Comparison of ENCODE assay signal across 19 cellular contexts in genomic region chr6:125923371-125923877, GRCh38. TPM values are rescaled to one million over a fixed set of nuclear protein-coding genes. Genes with fewer than 3 reads are reported as not detected.
DNase-seq lines count a peak whose midpoint lies in the region; ATAC-seq, FAIRE-seq and TF ChIP-seq lines count a peak whose summit lies in the region.
"Had no signal": no experiment of that assay in that cellular context is flagged by ENCODE, and none has a peak within 500 bp of the region (broad histone marks: within the 10 kb centered on the region; RNA-seq: fewer than 3 reads in every experiment).

No MANE protein-coding gene starts in this region.

- H3K27ac Mint-ChIP-seq in CD8-positive, alpha-beta memory T cell = peak overlapping the region in 4 of 8 donors; percentile 2 to 52 (median 13)
- peak overlapping the region; percentile 71 for H3K27ac Mint-ChIP-seq in activated naive CD8-positive, alpha-beta T cell treated with anti-CD3 and anti-CD28 coated beads, Interleukin-2, amount 10 ng/mL, durations not matched to agents 7 days and 5 days
- H3K27ac Mint-ChIP-seq: activated naive CD4-positive, alpha-beta T cell treated with anti-CD3 and anti-CD28 coated beads for 36 hours had no signal

- no peak for TF ChIP-seq CTCF in kidney (IDR thresholded peaks at IDR 0.05; ENCODE audit: borderline replicate concordance, extremely low read depth, insufficient read depth)

- ATAC-seq in activated naive CD8-positive, alpha-beta T cell treated with anti-CD3 and anti-CD28 coated beads, Interleukin-2, amount 10 ng/mL, durations not matched to agents 7 days and 5 days (ENCODE audit: low read depth) = no peak
- no peak for ATAC-seq in GM21786 (IDR thresholded peaks at IDR 0.05; ENCODE audit: unreplicated experiment)

- H3K9me3 Mint-ChIP-seq in CD8-positive, alpha-beta memory T cell = no peaks in the 10 kb centered on the region
- H3K9me3 Mint-ChIP-seq in activated naive CD8-positive, alpha-beta T cell treated with anti-CD3 and anti-CD28 coated beads, Interleukin-2, amount 10 ng/mL, durations not matched to agents 7 days and 5 days = no peaks in the 10 kb centered on the region
- H3K9me3 Mint-ChIP-seq: activated naive CD4-positive, alpha-beta T cell treated with anti-CD3 and anti-CD28 coated beads for 36 hours; naive B cell had no signal

- FAIRE-seq in kidney (lab: Jason Lieb, UNC) = no peak
- FAIRE-seq: H1 had no signal

- H3K27me3 Mint-ChIP-seq in CD8-positive, alpha-beta memory T cell = no peaks in the 10 kb centered on the region
- H3K27me3 Mint-ChIP-seq in activated naive CD8-positive, alpha-beta T cell treated with anti-CD3 and anti-CD28 coated beads, Interleukin-2, amount 10 ng/mL, durations not matched to agents 7 days and 5 days = no peaks in the 10 kb centered on the region
- H3K27me3 Mint-ChIP-seq: naive B cell had no signal

- POLR2A ChIA-PET in CD8-positive, alpha-beta memory T cell (lab: Charles Lee) = no interaction called here
- POLR2A ChIA-PET in activated naive CD8-positive, alpha-beta T cell treated with anti-CD3 and anti-CD28 coated beads, Interleukin-2, amount 10 ng/mL, durations not matched to agents 7 days and 5 days (lab: Charles Lee) = interaction anchor here (1.2 to 1.5 kb wide), 2 partner anchors 9 to 133 kb away, joined by 3 read pairs; partner anchors contain the start of gene NCOA7

- DNase-seq in CD8-positive, alpha-beta memory T cell = no peak
- DNase-seq in activated naive CD8-positive, alpha-beta T cell treated with anti-CD3 and anti-CD28 coated beads, Interleukin-2, amount 10 ng/mL, durations not matched to agents 7 days and 5 days = no peak
- no peak for DNase-seq in kidney
- DNase-seq in NCI-H226 = no peak
- no peak for DNase-seq in posterior cingulate gyrus
- DNase-seq: activated CD4-positive, alpha-beta T cell treated with anti-CD3 and anti-CD28 coated beads, Interleukin-2, amount 50 U/mL, for 48 hours; central memory CD4-positive, alpha-beta T cell; DMS79 treated with DMSO at 0.1 percent for 48 hours; heart left ventricle; KG1; naive B cell; NCI-H146; NCI-H446 treated with DMSO at 0.1 percent for 48 hours; stimulated activated CD4-positive, alpha-beta T cell treated with anti-CD3 and anti-CD28 coated beads, Interleukin-2, amount 100 ng/mL, for 24 hours; stimulated activated CD8-positive, alpha-beta memory T cell treated with anti-CD3 and anti-CD28 coated beads, Interleukin-4, amount 100 ng/mL, for 48 hours had no signal

- H3K36me3 ChIP-seq in CD8-positive, alpha-beta memory T cell (ENCODE audit: insufficient read depth, low read length) = peaks cover 19% of the 10 kb centered on the region
- H3K36me3 ChIP-seq in KOPT-K1 (ENCODE audit: insufficient read depth, low read length) = peaks cover 41% of the 10 kb centered on the region
- H3K36me3 ChIP-seq in kidney (ENCODE audit: control insufficient read depth in 1 of 2, insufficient read depth in 2 of 2, low read length in 2 of 2) = peaks cover 38 to 57% of the 10 kb centered on the region in 2 donors

- H3K4me3 Mint-ChIP-seq in CD8-positive, alpha-beta memory T cell = no peak overlapping the region
- peak overlapping the region; percentile 51 for H3K4me3 Mint-ChIP-seq in activated naive CD8-positive, alpha-beta T cell treated with anti-CD3 and anti-CD28 coated beads, Interleukin-2, amount 10 ng/mL, durations not matched to agents 7 days and 5 days
- H3K4me3 Mint-ChIP-seq: activated naive CD4-positive, alpha-beta T cell treated with anti-CD3 and anti-CD28 coated beads for 36 hours; naive B cell had no signal

- no peaks in the 10 kb centered on the region for H3K9me3 ChIP-seq in CD8-positive, alpha-beta memory T cell (ENCODE audit: low read length)
- H3K9me3 ChIP-seq in KOPT-K1 (ENCODE audit: insufficient read depth, low read length, poor library complexity, severe bottlenecking) (no peaks in the 10 kb centered on the region), kidney (ENCODE audit: control insufficient read depth in 1 of 2, low read length in 2 of 2) (no peaks in the 10 kb centered on the region)
- H3K9me3 ChIP-seq: heart left ventricle had no signal

- intact Hi-C loops in kidney (cut with DNase I) = no loop called here
- intact Hi-C loops in posterior cingulate gyrus (cut with DNase I) = no loop called here

- H3K4me1 ChIP-seq in CD8-positive, alpha-beta memory T cell (ENCODE audit: insufficient read depth, low read length) = peaks cover 9% of the 10 kb centered on the region
- H3K4me1 ChIP-seq in kidney (ENCODE audit: control insufficient read depth in 1 of 2, insufficient read depth in 1 of 2, low read depth in 1 of 2, low read length in 2 of 2) = peaks cover 3 to 4% of the 10 kb centered on the region in 2 donors

- H3K27me3 ChIP-seq in CD8-positive, alpha-beta memory T cell (ENCODE audit: insufficient read depth, low read length, poor library complexity, severe bottlenecking) = no peaks in the 10 kb centered on the region
- H3K27me3 ChIP-seq: heart left ventricle had no signal

- peak overlapping the region; percentile 22 for H3K27ac ChIP-seq in CD8-positive, alpha-beta memory T cell (ENCODE audit: low read depth, low read length)
- H3K27ac ChIP-seq in KOPT-K1 (ENCODE audit: low read depth, low read length, poor library complexity, severe bottlenecking) = peak overlapping the region; percentile 73
- peak overlapping the region; percentile 38 to 59 for H3K27ac ChIP-seq in kidney (ENCODE audit: low read depth in 2 of 2, low read length in 2 of 2)

- no peak overlapping the region for H3K4me3 ChIP-seq in CD8-positive, alpha-beta memory T cell (ENCODE audit: low read length)
- H3K4me3 ChIP-seq in kidney (ENCODE audit: low read length in 2 of 2) = no peak overlapping the region
- H3K4me3 ChIP-seq: heart left ventricle had no signal

- peaks cover 11 to 17% (median 12%) of the 10 kb centered on the region in 3 donors for H3K4me1 Mint-ChIP-seq in CD8-positive, alpha-beta memory T cell
- peaks cover 42% of the 10 kb centered on the region for H3K4me1 Mint-ChIP-seq in activated naive CD8-positive, alpha-beta T cell treated with anti-CD3 and anti-CD28 coated beads, Interleukin-2, amount 10 ng/mL, durations not matched to agents 7 days and 5 days

- H3K9ac ChIP-seq in kidney (ENCODE audit: low read length in 2 of 2) = no peak overlapping the region

- H3K36me3 Mint-ChIP-seq in CD8-positive, alpha-beta memory T cell = peaks cover 10 to 84% (median 35%) of the 10 kb centered on the region in 3 donors
- peaks cover 49% of the 10 kb centered on the region for H3K36me3 Mint-ChIP-seq in activated naive CD8-positive, alpha-beta T cell treated with anti-CD3 and anti-CD28 coated beads, Interleukin-2, amount 10 ng/mL, durations not matched to agents 7 days and 5 days

- CTCF ChIA-PET in CD8-positive, alpha-beta memory T cell (lab: Charles Lee) = interaction anchor here (1.5 to 2.9 kb wide), 2 partner anchors 33 to 132 kb away, joined by 4 to 9 read pairs; partner anchors contain the start of genes HINT3 and NCOA7

RNA-seq across cellular contexts. Expression of gene HINT3, which starts 33.1 kb away (rescaled TPM):
- total RNA-seq in CD8-positive, alpha-beta memory T cell = 10 to 100 TPM; 12.1 to 12.8 TPM
- polyA plus RNA-seq in CD8-positive, alpha-beta memory T cell = 10.4 TPM
- total RNA-seq in activated naive CD8-positive, alpha-beta T cell treated with anti-CD3 and anti-CD28 coated beads, Interleukin-2, amount 10 ng/mL, durations not matched to agents 7 days and 5 days = 10 to 100 TPM; 10.6 to 10.8 TPM
- 21.4 TPM for total RNA-seq in kidney
- polyA plus RNA-seq in kidney (ENCODE audit: insufficient read depth, low read depth, low replicate concordance) = 18.9 TPM

Comparison
In these comparisons a context has a peak if more than half of its experiments do, and no peak if none do; other contexts are left out.
1. H3K27ac ChIP-seq: peak in every context shown above with its lines; median percentile 73 in KOPT-K1; 48 in kidney; 22 in CD8-positive, alpha-beta memory T cell.